Comparison of ENCODE assay signal across 8 cellular contexts in genomic region chr16:57999971-58000705, GRCh38. TPM values are rescaled to one million over a fixed set of nuclear protein-coding genes. Genes with fewer than 3 reads are reported as not detected.
A peak's percentile ranks its signal among the peaks of the same experiment; 100 is the strongest.
DNase-seq lines count a peak whose midpoint lies in the region; ATAC-seq and TF ChIP-seq lines count a peak whose summit lies in the region.

Gene ZNF319, minus strand, starts transcription at chr16:58000672. Its CDS starts 2,407 bp downstream, at chr16:57998265.

- under 1% methylated on average over 93 of the region's 95 CpGs for WGBS in thymus

- H3K9ac ChIP-seq in OCI-LY1 (ENCODE audit: low read length) = peak within 1 kb of the TSS; percentile 95

- H3F3A ChIP-seq in OCI-LY1 (ENCODE audit: insufficient read depth, low read length) = no peaks in the 10 kb centered on the region

- intact Hi-C loops in lower lobe of right lung (cut with DNase I) = no loop called here

- no peaks in the 10 kb centered on the region for H4K20me1 ChIP-seq in OCI-LY1 (ENCODE audit: insufficient read depth, low read length)

- TF ChIP-seq CTCF in HFF-Myc (IDR thresholded peaks at IDR 0.05; ENCODE audit: low read depth, low read length, missing control alignments) (no peak), OCI-LY1 (IDR thresholded peaks at IDR 0.05; ENCODE audit: low read length) (no peak), lower lobe of right lung (IDR thresholded peaks at IDR 0.05) (no peak)

- peak within 1 kb of the TSS; percentile 74 for H3K27ac ChIP-seq in OCI-LY1 (ENCODE audit: low read depth, low read length, poor library complexity, severe bottlenecking)
- H3K27ac ChIP-seq in lower lobe of right lung = peak within 1 kb of the TSS; percentile 95
- peak within 1 kb of the TSS; percentile 84 for H3K27ac ChIP-seq in thymus (ENCODE audit: low read depth)

- ATAC-seq in lower lobe of right lung = peak; percentile 5 to 15

- DNase-seq in NCI-H1417 (lab: John Stamatoyannopoulos, UW) (peak in 2 of 3 experiments; percentile 61 to 77), NCI-H1417 treated with DMSO at 0.1 percent for 48 hours (lab: John Stamatoyannopoulos, UW) (no peak), HFF-Myc (ENCODE audit: extremely low read depth, low read depth) (no peak), lower lobe of right lung (peak; percentile 52), NCI-H1436 (lab: John Stamatoyannopoulos, UW) (no peak)
- DNase-seq in central memory CD4-positive, alpha-beta T cell = peak; percentile 37

- no peaks in the 10 kb centered on the region for H3K79me2 ChIP-seq in OCI-LY1 (ENCODE audit: insufficient read depth, low read length)

- H3K9me2 ChIP-seq in OCI-LY1 (ENCODE audit: low read depth, low read length) = no peaks in the 10 kb centered on the region

- H3K4me3 ChIP-seq in HFF-Myc (replicated peaks; ENCODE audit: low read depth, low read length) (peak within 1 kb of the TSS; percentile 68), OCI-LY1 (ENCODE audit: low read depth, low read length, poor library complexity, severe bottlenecking) (peak within 1 kb of the TSS; percentile 70), lower lobe of right lung (peak within 1 kb of the TSS; percentile 89), thymus (ENCODE audit: low read length) (peak within 1 kb of the TSS; percentile 93)

- no peak within 1 kb of the TSS for H2AFZ ChIP-seq in OCI-LY1 (ENCODE audit: low read length)

- no peaks in the 10 kb centered on the region for H3K9me3 ChIP-seq in OCI-LY1 (ENCODE audit: low read length)
- no peaks in the 10 kb centered on the region for H3K9me3 ChIP-seq in lower lobe of right lung
- H3K9me3 ChIP-seq in thymus (ENCODE audit: control insufficient read depth) = no peaks in the 10 kb centered on the region

- H3K4me1 ChIP-seq in OCI-LY1 (ENCODE audit: insufficient read depth, low read length, severe bottlenecking) (peaks cover 22% of the 10 kb centered on the region), lower lobe of right lung (peaks cover 37% of the 10 kb centered on the region), thymus (ENCODE audit: control insufficient read depth, insufficient read depth, low read length) (peaks cover 10% of the 10 kb centered on the region)

- H3K27me3 ChIP-seq in OCI-LY1 (ENCODE audit: insufficient read depth, low read length) (no peaks in the 10 kb centered on the region), lower lobe of right lung (ENCODE audit: low read depth) (no peaks in the 10 kb centered on the region), thymus (ENCODE audit: control insufficient read depth, insufficient read depth) (no peaks in the 10 kb centered on the region)

- peak within 1 kb of the TSS; percentile 97 for H3K4me2 ChIP-seq in OCI-LY1 (ENCODE audit: low read length)

- H3K36me3 ChIP-seq in OCI-LY1 (ENCODE audit: insufficient read depth, low read length) (peaks cover 34% of the 10 kb centered on the region), lower lobe of right lung (peaks cover 51% of the 10 kb centered on the region), thymus (ENCODE audit: control insufficient read depth, insufficient read depth) (peaks cover 38% of the 10 kb centered on the region)

RNA-seq across cellular contexts. Expression of gene ZNF319, which starts in this region (rescaled TPM):
- 11.0 TPM for total RNA-seq in lower lobe of right lung
- 6.9 TPM for polyA plus RNA-seq in thymus

Comparison
In these comparisons a context has a peak if more than half of its experiments do, and no peak if none do; other contexts are left out.
1. DNase-seq: peak in NCI-H1417 (2 of 3), central memory CD4-positive, alpha-beta T cell (single experiment) and lower lobe of right lung (single experiment); none in NCI-H1417 treated with DMSO at 0.1 percent for 48 hours (single experiment), HFF-Myc (single experiment) and NCI-H1436 (single experiment).
2. Peak in every context shown above with its lines, with median percentiles within 50 percentile points of each other: H3K4me3 ChIP-seq and H3K27ac ChIP-seq.